11 cellular contexts compared by ENCODE assay signal in the genomic region with DNA sequence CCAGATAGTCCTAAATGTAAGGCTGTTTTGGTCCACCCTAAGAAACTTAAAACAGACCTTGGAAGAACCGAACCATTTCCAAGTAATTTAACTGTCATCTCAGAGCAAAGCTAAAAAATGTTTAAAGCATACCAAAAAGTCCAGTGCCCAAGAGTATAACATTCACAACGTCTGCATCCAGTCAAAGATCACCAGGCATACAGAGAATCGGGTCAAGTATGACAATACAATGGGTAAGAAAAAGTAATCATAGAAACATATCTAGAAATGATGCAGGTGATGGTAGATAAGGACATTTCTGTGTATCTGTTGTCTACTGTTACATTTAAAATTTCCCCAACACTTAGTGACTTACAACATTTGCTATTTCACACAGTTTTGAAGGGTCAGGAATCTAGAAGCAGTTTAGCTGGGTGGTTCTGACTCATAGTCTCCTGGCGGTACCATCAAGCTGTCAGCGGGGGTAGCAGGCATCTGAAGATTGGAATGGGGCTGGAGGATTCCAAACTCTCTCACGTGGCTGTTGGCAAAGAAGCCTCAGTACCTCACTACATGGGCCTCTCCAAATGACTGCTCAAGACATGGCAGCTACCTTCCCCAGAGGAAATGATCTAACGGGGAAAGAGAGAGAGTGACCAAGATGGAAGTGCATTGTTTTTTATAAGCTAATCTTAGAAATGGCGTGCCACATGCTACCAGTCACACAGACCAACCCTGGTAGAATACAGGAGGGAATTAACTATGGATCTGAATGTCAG. TPM values are rescaled to one million over a fixed set of nuclear protein-coding genes. Genes with fewer than 3 reads are reported as not detected.
DNase-seq lines count a peak whose midpoint lies in the region; ATAC-seq and TF ChIP-seq lines count a peak whose summit lies in the region.
"Had no signal": no experiment of that assay in that cellular context is flagged by ENCODE, and none has a peak within 500 bp of the region (broad histone marks: within the 10 kb centered on the region; RNA-seq: fewer than 3 reads in every experiment).

No MANE protein-coding gene starts in this region.

- TF ChIP-seq POLR2A in upper lobe of left lung (IDR thresholded peaks at IDR 0.05) = no peak

- no peaks in the 10 kb centered on the region for H3K9me3 Mint-ChIP-seq in HFFc6
- H3K9me3 Mint-ChIP-seq: stimulated activated memory B cell treated with anti-CD40 and anti-IgM and Interleukin-4, amounts not matched to agents 10 μg/mL and 1 μg/mL and 100 μg/mL, for 72 hours had no signal

- no peaks in the 10 kb centered on the region for H4K20me1 ChIP-seq in smooth muscle cell (ENCODE audit: low read depth)

- H3F3A ChIP-seq in smooth muscle cell (ENCODE audit: low read depth) = no peaks in the 10 kb centered on the region

- peak overlapping the region; percentile 82 for H3K27ac Mint-ChIP-seq in HFFc6
- H3K27ac Mint-ChIP-seq: stimulated activated memory B cell treated with anti-CD40 and anti-IgM and Interleukin-4, amounts not matched to agents 10 μg/mL and 1 μg/mL and 100 μg/mL, for 72 hours had no signal

- peaks cover 25% of the 10 kb centered on the region for H3K4me1 Mint-ChIP-seq in HFFc6 (ENCODE audit: low read depth)
- H3K4me1 Mint-ChIP-seq: stimulated activated memory B cell treated with anti-CD40 and anti-IgM and Interleukin-4, amounts not matched to agents 10 μg/mL and 1 μg/mL and 100 μg/mL, for 72 hours had no signal

- no peaks in the 10 kb centered on the region for H3K79me2 ChIP-seq in smooth muscle cell (ENCODE audit: low read depth)

- H3K4me1 ChIP-seq in upper lobe of left lung = no peaks in the 10 kb centered on the region
- H3K4me1 ChIP-seq in smooth muscle cell (ENCODE audit: low read depth) = no peaks in the 10 kb centered on the region
- H3K4me1 ChIP-seq: gastrocnemius medialis had no signal

- H3K27me3 ChIP-seq in upper lobe of left lung = no peaks in the 10 kb centered on the region
- no peaks in the 10 kb centered on the region for H3K27me3 ChIP-seq in smooth muscle cell (ENCODE audit: low read depth)
- H3K27me3 ChIP-seq: gastrocnemius medialis had no signal

- 70 to 71% methylated on average over 8 of the region's 8 CpGs for WGBS in upper lobe of left lung, 2 donors
- 49% methylated on average over 8 of the region's 8 CpGs for WGBS in smooth muscle cell (ENCODE audit: low lambda C conversion rate)

- no peak overlapping the region for H3K27ac ChIP-seq in upper lobe of left lung
- H3K27ac ChIP-seq in smooth muscle cell (ENCODE audit: low read depth) = no peak overlapping the region
- H3K27ac ChIP-seq: gastrocnemius medialis had no signal

- no peak overlapping the region for H3K4me3 ChIP-seq in upper lobe of left lung
- no peak overlapping the region for H3K4me3 ChIP-seq in smooth muscle cell
- H3K4me3 ChIP-seq: gastrocnemius medialis had no signal

- H3K4me2 ChIP-seq in smooth muscle cell = no peak overlapping the region

- H2AFZ ChIP-seq in smooth muscle cell (ENCODE audit: low read depth) = no peak overlapping the region

- TF ChIP-seq CTCF in HFFc6 (IDR thresholded peaks at IDR 0.05) (no peak), upper lobe of left lung (IDR thresholded peaks at IDR 0.05) (no peak), smooth muscle cell (IDR thresholded peaks at IDR 0.05; ENCODE audit: borderline replicate concordance, insufficient read depth, poor library complexity, severe bottlenecking) (no peak)

- H3K27me3 Mint-ChIP-seq in HFFc6 (ENCODE audit: insufficient read depth) = no peaks in the 10 kb centered on the region

- DNase-seq in HFFc6 (peak; percentile 79), astrocyte of the hippocampus (ENCODE audit: low read depth, low spot score) (peak; percentile 88), iPS-NIHi7 (ENCODE audit: extremely low spot score) (peak; percentile 27), upper lobe of left lung (no peak), smooth muscle cell (lab: John Stamatoyannopoulos, UW; ENCODE audit: unreplicated experiment) (no peak)
- DNase-seq in activated CD8-positive, alpha-beta memory T cell treated with anti-CD3 and anti-CD28 coated beads, Interleukin-2, amount 50 U/mL, for 48 hours = no peak
- DNase-seq: amygdala, NCI-H1092 had no signal

- ATAC-seq in upper lobe of left lung (ENCODE audit: low FRiP score in 2 of 2) (peak; percentile 51 to 85), GM21526 (IDR thresholded peaks at IDR 0.05; ENCODE audit: low FRiP score, unreplicated experiment) (no peak)
- ATAC-seq: gastrocnemius medialis; stimulated activated memory B cell treated with anti-CD40 and anti-IgM and Interleukin-4, amounts not matched to agents 10 μg/mL and 1 μg/mL and 100 μg/mL, for 72 hours had no signal

- H3K4me3 Mint-ChIP-seq in HFFc6 = peak overlapping the region; percentile 58
- H3K4me3 Mint-ChIP-seq: stimulated activated memory B cell treated with anti-CD40 and anti-IgM and Interleukin-4, amounts not matched to agents 10 μg/mL and 1 μg/mL and 100 μg/mL, for 72 hours had no signal

- no peaks in the 10 kb centered on the region for H3K36me3 Mint-ChIP-seq in HFFc6 (ENCODE audit: low read depth)
- H3K36me3 Mint-ChIP-seq: stimulated activated memory B cell treated with anti-CD40 and anti-IgM and Interleukin-4, amounts not matched to agents 10 μg/mL and 1 μg/mL and 100 μg/mL, for 72 hours had no signal

- H3K9ac ChIP-seq in smooth muscle cell (ENCODE audit: low read depth) = no peak overlapping the region

- H3K9me3 ChIP-seq in upper lobe of left lung = no peaks in the 10 kb centered on the region
- no peaks in the 10 kb centered on the region for H3K9me3 ChIP-seq in smooth muscle cell (replicated peaks; ENCODE audit: low read depth)
- H3K9me3 ChIP-seq: gastrocnemius medialis had no signal

- no peak for TF ChIP-seq EP300 in upper lobe of left lung (IDR thresholded peaks at IDR 0.05)

- H3K36me3 ChIP-seq in upper lobe of left lung (no peaks in the 10 kb centered on the region), smooth muscle cell (ENCODE audit: low read depth) (no peaks in the 10 kb centered on the region)
- H3K36me3 ChIP-seq: gastrocnemius medialis had no signal

RNA-seq across cellular contexts. Expression of gene DYNC2LI1, which starts 36.6 kb away (rescaled TPM):
- 10 to 100 TPM in 3 of 6 experiments, 1 to 10 TPM in 3; 8.4 to 12.3 (median 10.0) TPM for total RNA-seq in HFFc6 (2021; fragmentation: NEBNext Ultra II Directional; extraction: Animal tissue kit (Norgen Biotek cat#: 25700))
- total RNA-seq in upper lobe of left lung (10 to 100 TPM; 15.8 to 58.2 (median 18.1) TPM), smooth muscle cell (35.9 and 46.7 TPM in 2 replicates)
- polyA plus RNA-seq in smooth muscle cell = 17.8 and 22.0 TPM in 2 replicates

Comparison
In these comparisons a context has a peak if more than half of its experiments do, and no peak if none do; other contexts are left out.
1. DNase-seq: peak in HFFc6 (single experiment), astrocyte of the hippocampus (single experiment) and iPS-NIHi7 (single experiment); none in upper lobe of left lung (0 of 2), activated CD8-positive, alpha-beta memory T cell treated with anti-CD3 and anti-CD28 coated beads, Interleukin-2, amount 50 U/mL, for 48 hours (single experiment) and smooth muscle cell (single experiment).